Comparison of ENCODE assay signal across 8 cellular contexts in the genomic region with DNA sequence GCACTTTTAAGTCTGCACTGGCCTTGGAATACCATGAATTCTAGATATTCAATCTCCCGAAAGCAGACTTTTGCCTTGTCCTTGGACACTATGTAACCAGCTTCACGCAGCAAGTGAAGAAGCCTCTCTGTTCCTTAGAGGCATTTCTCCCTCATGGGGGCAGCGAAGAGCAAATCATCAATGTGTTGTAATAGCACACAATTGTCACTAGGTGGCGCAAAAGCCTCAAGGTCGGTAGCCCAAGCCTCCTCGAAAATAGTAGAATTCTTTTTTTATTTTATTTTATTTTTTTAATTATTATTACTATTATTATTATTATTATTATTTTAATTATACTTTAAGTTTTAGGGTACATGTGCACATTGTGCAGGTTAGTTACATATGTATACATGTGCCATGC.
DNase-seq lines count a peak whose midpoint lies in the region; ATAC-seq and TF ChIP-seq lines count a peak whose summit lies in the region.
"Not testable (repeated sequence)": the region's sequence is repeated elsewhere in the genome, so short reads cannot be mapped to it uniquely, and the experiment has no call there.

No MANE protein-coding gene starts in this region.

- TF ChIP-seq CTCF in PC-3 (conservative IDR thresholded peaks at IDR 0.05; ENCODE audit: low read depth, low read length) = peak; percentile 79
- TF ChIP-seq CTCF in stomach (IDR thresholded peaks at IDR 0.05) = peak in 5 of 7 experiments; percentile 42 to 81 (median 77)

- H3K79me1 ChIP-seq in mesenchymal stem cell (replicated peaks; ENCODE audit: low read length, poor library complexity, severe bottlenecking) = not testable (repeated sequence)

- not testable (repeated sequence) for H3K18ac ChIP-seq in mesenchymal stem cell (ENCODE audit: low read depth in 1 of 2, low read length in 2 of 2)

- not testable (repeated sequence) for H4K91ac ChIP-seq in mesenchymal stem cell (ENCODE audit: low read length)

- H2AK5ac ChIP-seq in mesenchymal stem cell (ENCODE audit: low read length, severe bottlenecking) = not testable (repeated sequence)

- not testable (repeated sequence) for H2BK5ac ChIP-seq in mesenchymal stem cell (ENCODE audit: low read depth, low read length, poor library complexity, severe bottlenecking)

- CTCF ChIA-PET in PC-3 (lab: Charles Lee) = interaction anchor here (0.5 to 1.0 kb wide), 2 partner anchors 92 to 502 kb away, joined by 3 to 4 read pairs; no protein-coding TSS in a partner anchor

- not testable (repeated sequence) for H3K4ac ChIP-seq in mesenchymal stem cell (ENCODE audit: low read depth in 1 of 2, low read length in 2 of 2)

- not testable (repeated sequence) for H3K4me3 ChIP-seq in Karpas-422 (ENCODE audit: low read length); PC-3 (ENCODE audit: low read length); mesenchymal stem cell (ENCODE audit: insufficient read depth in 1 of 2, low read depth in 1 of 2, low read length in 2 of 2); stomach

- TF ChIP-seq EP300 in stomach (IDR thresholded peaks at IDR 0.05) = not testable (repeated sequence)

- 38% methylated on average over 3 of the region's 6 CpGs for WGBS in mesenchymal stem cell
- WGBS in stomach, 5 donors = 9 to 15% (median 12%) methylated on average over 6 of the region's 6 CpGs

- peak; percentile 9 for DNase-seq in DMS153 treated with DMSO at 0.1 percent for 48 hours (lab: John Stamatoyannopoulos, UW; ENCODE audit: unreplicated experiment)
- peak; percentile 80 for DNase-seq in Karpas-422
- DNase-seq in PC-3 = peak; percentile 80
- DNase-seq in activated T-cell treated with anti-CD3 and anti-CD28 coated beads for 48 hours (ENCODE audit: low read depth) = peak; percentile 12
- DNase-seq in epidermal melanocyte (ENCODE audit: insufficient read length, low spot score) = peak; percentile 45
- DNase-seq in mesenchymal stem cell = peak; percentile 26
- DNase-seq in stomach = peak; percentile 38

- H3K79me2 ChIP-seq in Karpas-422 (ENCODE audit: low read length); PC-3 (ENCODE audit: low read length): not testable (repeated sequence)

- H2AFZ ChIP-seq in Karpas-422 (ENCODE audit: low read length); PC-3 (ENCODE audit: low read length); mesenchymal stem cell (ENCODE audit: low read depth, low read length): not testable (repeated sequence)

- not testable (repeated sequence) for H3K4me1 ChIP-seq in Karpas-422 (ENCODE audit: low read length); PC-3 (ENCODE audit: insufficient read depth, low read length); mesenchymal stem cell (ENCODE audit: control insufficient read depth, insufficient read depth, low read depth, low read length); stomach

- ATAC-seq in GM21619 (IDR thresholded peaks at IDR 0.05; ENCODE audit: unreplicated experiment) = peak; percentile 68
- peak; percentile 64 for ATAC-seq in PC-3

- H2BK15ac ChIP-seq in mesenchymal stem cell (ENCODE audit: low read depth, poor library complexity, severe bottlenecking) = not testable (repeated sequence)

- H3K14ac ChIP-seq in mesenchymal stem cell (ENCODE audit: low read length in 2 of 2) = not testable (repeated sequence)

- H3K27me3 ChIP-seq in Karpas-422 (ENCODE audit: low read length); PC-3 (ENCODE audit: low read length); mesenchymal stem cell (ENCODE audit: control insufficient read depth in 1 of 2, insufficient read depth in 1 of 2, low read length in 2 of 2): not testable (repeated sequence)
- H3K27me3 ChIP-seq in stomach = peaks cover 0 to 22% (median 0%) of the 10 kb centered on the region in 3 donors

- H3K9me2 ChIP-seq in Karpas-422 (replicated peaks; ENCODE audit: insufficient read depth, low read length); PC-3 (replicated peaks; ENCODE audit: low read length): not testable (repeated sequence)

- H3K4me2 ChIP-seq in Karpas-422 (ENCODE audit: low read depth, low read length, poor library complexity, severe bottlenecking); PC-3 (ENCODE audit: low read length); mesenchymal stem cell (ENCODE audit: low read length, poor library complexity, severe bottlenecking): not testable (repeated sequence)

- not testable (repeated sequence) for H4K8ac ChIP-seq in mesenchymal stem cell (ENCODE audit: low read length)

- not testable (repeated sequence) for H3K23ac ChIP-seq in mesenchymal stem cell (ENCODE audit: low read length in 2 of 2)

- not testable (repeated sequence) for H3K9me3 ChIP-seq in Karpas-422 (ENCODE audit: low read length); PC-3 (ENCODE audit: low read length); mesenchymal stem cell (ENCODE audit: control insufficient read depth, low read length); stomach

- H4K20me1 ChIP-seq in Karpas-422 (ENCODE audit: insufficient read depth, low read depth, low read length); PC-3 (ENCODE audit: low read length): not testable (repeated sequence)

- H3K27ac ChIP-seq in Karpas-422 (ENCODE audit: low read length); PC-3 (ENCODE audit: low read length); mesenchymal stem cell (ENCODE audit: low read length, poor library complexity, severe bottlenecking); stomach: not testable (repeated sequence)

- POLR2A ChIA-PET in PC-3 (lab: Charles Lee; ENCODE audit: unreplicated experiment) = not testable (repeated sequence)

- TF ChIP-seq POLR2A in stomach (IDR thresholded peaks at IDR 0.05) = not testable (repeated sequence)

- intact Hi-C loops in PC-3 (cut with micrococcal nuclease) = loop anchor here (1.0 to 2.0 kb wide), 5 partner anchors 64 to 502 kb away; no protein-coding TSS in a partner anchor
- intact Hi-C loops in stomach (cut with DNase I; ENCODE audit: low total_unique reads) = not testable (repeated sequence)

- BruUV-seq in PC-3 (replicated peaks; lab: Mats Ljungman, UMichigan) = not testable (repeated sequence)

- H2BK120ac ChIP-seq in mesenchymal stem cell (ENCODE audit: low read depth, low read length) = not testable (repeated sequence)

- H2BK12ac ChIP-seq in mesenchymal stem cell (ENCODE audit: low read length in 2 of 2) = not testable (repeated sequence)

- not testable (repeated sequence) for H3K36me3 ChIP-seq in Karpas-422 (ENCODE audit: insufficient read depth, low read length); PC-3 (ENCODE audit: low read depth, low read length); mesenchymal stem cell (ENCODE audit: control insufficient read depth in 1 of 2, insufficient read depth in 2 of 2, low read depth in 1 of 2, low read length in 2 of 2); stomach

- not testable (repeated sequence) for H3K9ac ChIP-seq in Karpas-422 (ENCODE audit: low read length); PC-3 (ENCODE audit: low read length); mesenchymal stem cell (ENCODE audit: low read length)

- not testable (repeated sequence) for H3F3A ChIP-seq in PC-3 (ENCODE audit: low read length, unreplicated experiment)

Comparison
In these comparisons a context has a peak if more than half of its experiments do, and no peak if none do; other contexts are left out.
1. DNase-seq: peak in every context shown above with its lines; median percentile 80 in Karpas-422; 80 in PC-3; 45 in epidermal melanocyte; 38 in stomach; 26 in mesenchymal stem cell; 12 in activated T-cell treated with anti-CD3 and anti-CD28 coated beads for 48 hours; 9 in DMS153 treated with DMSO at 0.1 percent for 48 hours.